1 cellular context compared by ENCODE assay signal in the genomic region with DNA sequence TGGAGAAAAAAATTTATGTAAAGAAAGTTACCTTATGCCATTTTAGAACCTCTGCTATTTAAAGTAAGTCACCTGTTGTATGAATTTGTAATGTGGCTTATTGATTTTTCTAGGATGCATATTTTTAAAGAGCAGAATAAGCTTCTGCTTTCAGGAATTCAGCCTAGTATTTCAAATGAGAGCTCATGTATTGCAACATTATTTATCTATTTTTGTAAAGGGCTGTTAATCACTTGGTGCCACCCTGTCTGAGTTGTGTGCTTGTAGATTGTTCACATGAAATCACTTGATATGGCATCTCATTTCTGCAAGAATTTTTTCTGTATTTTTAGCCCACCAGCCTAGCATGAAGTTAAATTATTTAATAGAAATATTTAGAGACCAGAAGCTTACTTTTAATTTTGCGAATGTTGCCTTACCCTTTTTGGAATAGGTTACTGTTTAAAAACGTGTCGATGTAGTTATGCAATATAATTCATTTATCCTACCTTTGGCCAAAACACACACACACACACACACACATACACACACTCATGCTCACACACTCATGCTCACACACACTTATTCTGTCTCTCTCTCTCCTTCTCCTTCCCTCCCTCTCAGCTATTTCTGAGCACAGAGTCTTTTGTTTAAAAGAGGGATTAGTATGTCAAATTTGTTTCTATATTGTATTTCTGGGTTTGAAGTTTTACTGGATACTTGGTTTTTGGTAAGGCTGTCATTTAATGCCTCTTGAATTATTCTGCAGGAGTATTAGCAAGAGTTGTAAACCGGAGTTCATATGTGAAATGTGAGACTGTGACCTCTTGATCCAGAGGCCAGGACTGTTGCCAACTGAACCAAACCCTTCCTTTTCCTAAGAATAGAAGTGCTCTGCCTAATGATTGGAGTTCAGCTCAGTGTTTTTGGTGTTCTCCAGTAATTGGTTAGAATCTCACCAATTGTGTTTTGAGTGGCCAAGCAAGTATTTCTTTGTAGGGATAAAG.
TF ChIP-seq lines count a peak whose summit lies in the region.

No MANE protein-coding gene starts in this region.

TF ChIP-seq in SK-N-SH, 30 proteins besides CTCF, POLR2A, EP300 and RAD21 (continued from another document):
- TF ChIP-seq RXRA (IDR thresholded peaks at IDR 0.05; ENCODE audit: borderline replicate concordance, low read depth) = peak; percentile 37; the same call in 1 of the 2 replicates
